Comparison of ENCODE assay signal across 9 cellular contexts in genomic region chr15:91867581-91868026, GRCh38. TPM values are rescaled to one million over a fixed set of nuclear protein-coding genes. Genes with fewer than 3 reads are reported as not detected.
A peak's percentile ranks its signal among the peaks of the same experiment; 100 is the strongest.
DNase-seq lines count a peak whose midpoint lies in the region; FAIRE-seq lines count a peak whose summit lies in the region.
"Had no signal": no experiment of that assay in that cellular context is flagged by ENCODE, and none has a peak within 500 bp of the region (broad histone marks: within the 10 kb centered on the region; RNA-seq: fewer than 3 reads in every experiment).

No MANE protein-coding gene starts in this region.

- no peak overlapping the region for H3K4ac ChIP-seq in trophoblast cell (ENCODE audit: low read depth, low read length)

- H3K18ac ChIP-seq in trophoblast cell (ENCODE audit: low read length), result no peak overlapping the region

- no peak overlapping the region for H4K12ac ChIP-seq in trophoblast cell (ENCODE audit: low read depth, low read length)

- H3K9me3 ChIP-seq in trophoblast cell (ENCODE audit: insufficient read depth, low read depth, low read length), result peaks cover 2% of the 10 kb centered on the region

- no peak overlapping the region for H4K8ac ChIP-seq in trophoblast cell (ENCODE audit: low read depth, low read length)

- no peak overlapping the region for H2BK5ac ChIP-seq in trophoblast cell (ENCODE audit: low read depth, low read length, poor library complexity)

- no peak overlapping the region for H3K14ac ChIP-seq in trophoblast cell (ENCODE audit: low read length)

- peaks cover 7 to 11% of the 10 kb centered on the region in 2 experiments for H3K4me1 ChIP-seq in trophoblast cell (ENCODE audit: control insufficient read depth in 1 of 2, insufficient read depth in 2 of 2, low read length in 2 of 2)

- no peaks in the 10 kb centered on the region for H3K27me3 ChIP-seq in trophoblast cell (ENCODE audit: insufficient read depth, low read length)

- H3K36me3 ChIP-seq in trophoblast cell (ENCODE audit: control insufficient read depth in 1 of 2, insufficient read depth in 2 of 2, low read length in 2 of 2), result no peaks in the 10 kb centered on the region

- no peaks in the 10 kb centered on the region for H3K79me2 ChIP-seq in trophoblast cell (ENCODE audit: control insufficient read depth, insufficient read depth, low read length, poor library complexity)

- DNase-seq in CD1c-positive myeloid dendritic cell (ENCODE audit: extremely low spot score), result peak; percentile 70
- peak; percentile 90 for DNase-seq in RCC 7860 (ENCODE audit: low spot score)
- peak; percentile 86 for DNase-seq in fibroblast of the conjunctiva (ENCODE audit: low read depth)
- DNase-seq in trophoblast cell, result peak; percentile 92 to 97
- no peak for DNase-seq in activated gamma-delta T cell (lab: John Stamatoyannopoulos, UW)
- DNase-seq in pons (ENCODE audit: low spot score), result no peak
- no peak for DNase-seq in medulla oblongata (ENCODE audit: extremely low spot score)
- no peak for DNase-seq in stimulated activated CD4-positive, alpha-beta T cell treated with anti-CD3 and anti-CD28 coated beads, Interleukin-4, amount 100 ng/mL, for 24 hours
- DNase-seq: activated CD8-positive, alpha-beta T cell treated with anti-CD3 and anti-CD28 coated beads, Interleukin-2, amount 10 ng/mL, durations not matched to agents 7 days and 5 days had no signal

- no peak overlapping the region for H3K4me3 ChIP-seq in trophoblast cell (ENCODE audit: low read depth, low read length)

- no peak overlapping the region for H3K9ac ChIP-seq in trophoblast cell (ENCODE audit: low read length)

- H2BK12ac ChIP-seq in trophoblast cell (ENCODE audit: low read length), result no peak overlapping the region

- H3K27ac ChIP-seq in trophoblast cell (ENCODE audit: low read depth, low read length), result no peak overlapping the region

- no peak overlapping the region for H4K91ac ChIP-seq in trophoblast cell (ENCODE audit: low read depth, low read length)

- peak overlapping the region; percentile 32 for H3K4me2 ChIP-seq in trophoblast cell (ENCODE audit: low read length)

- H3K23ac ChIP-seq in trophoblast cell (ENCODE audit: low read length), result no peak overlapping the region

- H2AK5ac ChIP-seq in trophoblast cell (ENCODE audit: low read length), result no peak overlapping the region

- H2AFZ ChIP-seq in trophoblast cell (ENCODE audit: insufficient read depth, low read length, poor library complexity), result no peak overlapping the region

- H2BK120ac ChIP-seq in trophoblast cell (ENCODE audit: insufficient read depth, low read length, poor library complexity), result no peak overlapping the region

- no CpG with 5 or more reads among the region's 8 CpGs for WGBS in trophoblast cell (ENCODE audit: extremely low coverage, insufficient coverage, insufficient read length)

- peaks cover 4% of the 10 kb centered on the region for H3K79me1 ChIP-seq in trophoblast cell (ENCODE audit: low read length)

- FAIRE-seq in RCC 7860 (lab: Jason Lieb, UNC), result peak; percentile 96

RNA-seq across cellular contexts. Expression of gene SLCO3A1, which starts 14.1 kb away (rescaled TPM):
- 0.83 and 0.87 TPM in 2 replicates for polyA plus RNA-seq in trophoblast cell (2013)

Comparison
In these comparisons a context has a peak if more than half of its experiments do, and no peak if none do; other contexts are left out.
1. DNase-seq: peak in CD1c-positive myeloid dendritic cell (single experiment), RCC 7860 (single experiment), fibroblast of the conjunctiva (single experiment) and trophoblast cell (2 of 2); none in activated gamma-delta T cell (single experiment), pons (single experiment), medulla oblongata (single experiment) and stimulated activated CD4-positive, alpha-beta T cell treated with anti-CD3 and anti-CD28 coated beads, Interleukin-4, amount 100 ng/mL, for 24 hours (single experiment).